ENCODE assay signal across 14 cellular contexts in genomic region chr10:77940225-77940624, GRCh38.
"Had no signal": no experiment of that assay in that cellular context is flagged by ENCODE, and none has a peak within 500 bp of the region (broad histone marks: within the 10 kb centered on the region; RNA-seq: fewer than 3 reads in every experiment).

No MANE protein-coding gene starts in this region.

- H3K27me3 Mint-ChIP-seq: dendritic cell treated with granulocyte-macrophage colony-stimulating factor and Interleukin-4, amounts not matched to agents 40 ng/mL and 50 ng/mL, for 4 days had no signal

- H3K9me3 Mint-ChIP-seq: dendritic cell treated with granulocyte-macrophage colony-stimulating factor and Interleukin-4, amounts not matched to agents 40 ng/mL and 50 ng/mL, for 4 days; effector memory CD8-positive, alpha-beta T cell; nephron progenitor cell had no signal

- H3K27ac ChIP-seq: pancreas had no signal

- H3K27ac Mint-ChIP-seq: dendritic cell treated with granulocyte-macrophage colony-stimulating factor and Interleukin-4, amounts not matched to agents 40 ng/mL and 50 ng/mL, for 4 days; effector memory CD8-positive, alpha-beta T cell; nephron progenitor cell had no signal

- ATAC-seq: activated CD4-positive, CD25-positive, alpha-beta regulatory T cell treated with anti-CD3 and anti-CD28 coated beads, Interleukin-2, amount 50 U/mL, for 24 hours; effector memory CD8-positive, alpha-beta T cell had no signal

- H3K9me3 ChIP-seq: pancreas had no signal

- H3K27me3 ChIP-seq: pancreas had no signal

- H3K36me3 ChIP-seq: pancreas had no signal

- H3K4me3 Mint-ChIP-seq: dendritic cell treated with granulocyte-macrophage colony-stimulating factor and Interleukin-4, amounts not matched to agents 40 ng/mL and 50 ng/mL, for 4 days; effector memory CD8-positive, alpha-beta T cell; nephron progenitor cell had no signal

- DNase-seq: activated CD4-positive, alpha-beta T cell treated with anti-CD3 and anti-CD28 coated beads, Interleukin-2, amount 50 U/mL, for 1 hour; activated CD8-positive, alpha-beta memory T cell treated with anti-CD3 and anti-CD28 coated beads for 24 hours; anterior cingulate cortex; cerebellar nuclear complex; effector memory CD8-positive, alpha-beta T cell; hypothalamus; nephron progenitor cell; pancreas; stimulated activated CD4-positive, alpha-beta T cell treated with anti-CD3 and anti-CD28 coated beads, Interleukin-12 subunit alpha, Interleukin-12 subunit beta, amount 100 ng/mL, for 4 hours; stimulated activated CD4-positive, alpha-beta T cell treated with anti-CD3 and anti-CD28 coated beads, Interleukin-2, amount 100 ng/mL, for 24 hours; T-helper 1 cell; T1000 had no signal

- H3K4me3 ChIP-seq: pancreas had no signal

- H3K4me1 ChIP-seq: pancreas had no signal
